ENCODE assay signal across 8 cellular contexts in genomic region chr10:11178606-11179221, GRCh38.
DNase-seq lines count a peak whose midpoint lies in the region; TF ChIP-seq lines count a peak whose summit lies in the region.

No MANE protein-coding gene starts in this region.

- peak overlapping the region; percentile 61 for H3K4me3 ChIP-seq in GM06990 (replicated peaks; ENCODE audit: low read depth, low read length)

- peaks cover 17% of the 10 kb centered on the region for H3K36me3 ChIP-seq in GM06990 (ENCODE audit: control insufficient read depth, insufficient read depth, low read length)

- peak; percentile 63 for DNase-seq in GM06990 (ENCODE audit: extremely low read depth, insufficient read length)
- peak; percentile 4 for DNase-seq in H4 (ENCODE audit: low spot score)
- peak; percentile 99 for DNase-seq in MV-4-11 (lab: John Stamatoyannopoulos, UW)
- DNase-seq in activated CD8-positive, alpha-beta memory T cell treated with anti-CD3 and anti-CD28 coated beads, Interleukin-2, amount 50 U/mL, for 4 hours: peak; percentile 80
- peak; percentile 49 for DNase-seq in globus pallidus (ENCODE audit: low spot score)
- DNase-seq in stimulated activated CD4-positive, alpha-beta T cell treated with anti-CD3 and anti-CD28 coated beads, Interleukin-2, amount 100 ng/mL, for 4 hours (ENCODE audit: low read depth): peak; percentile 75
- DNase-seq in NCI-H1105 treated with DMSO at 0.1 percent for 48 hours (lab: John Stamatoyannopoulos, UW): no peak
- DNase-seq in cerebellum (ENCODE audit: low spot score): no peak

- no peak for TF ChIP-seq CTCF in GM06990 (IDR thresholded peaks at IDR 0.05; ENCODE audit: insufficient read depth, low read length, poor library complexity, severe bottlenecking)

- no peaks in the 10 kb centered on the region for H3K27me3 ChIP-seq in GM06990 (replicated peaks; ENCODE audit: control insufficient read depth, insufficient read depth, low read length)

Comparison
In these comparisons a context has a peak if more than half of its experiments do, and no peak if none do; other contexts are left out.
1. DNase-seq: peak in GM06990 (single experiment), H4 (single experiment), MV-4-11 (single experiment), activated CD8-positive, alpha-beta memory T cell treated with anti-CD3 and anti-CD28 coated beads, Interleukin-2, amount 50 U/mL, for 4 hours (single experiment), globus pallidus (single experiment) and stimulated activated CD4-positive, alpha-beta T cell treated with anti-CD3 and anti-CD28 coated beads, Interleukin-2, amount 100 ng/mL, for 4 hours (single experiment); none in NCI-H1105 treated with DMSO at 0.1 percent for 48 hours (single experiment) and cerebellum (single experiment).